Comparison of ENCODE assay signal across 22 cellular contexts in genomic region chr9:134266418-134266817, GRCh38.
"Had no signal": no experiment of that assay in that cellular context is flagged by ENCODE, and none has a peak within 500 bp of the region (broad histone marks: within the 10 kb centered on the region; RNA-seq: fewer than 3 reads in every experiment).

No MANE protein-coding gene starts in this region.

- H3K4me3 ChIP-seq: gastrocnemius medialis, lung, mucosa of descending colon, neural progenitor cell, prostate gland, skin epidermis, spleen, suprapubic skin, transverse colon had no signal

- H3K4me3 Mint-ChIP-seq: mesothelial cell of epicardium; naive thymus-derived CD4-positive, alpha-beta T cell; nephron; neural progenitor cell; stimulated activated memory B cell treated with anti-CD40 and anti-IgM and Interleukin-4, amounts not matched to agents 10 μg/mL and 1 μg/mL and 100 μg/mL, for 72 hours had no signal

- H3K9me3 Mint-ChIP-seq: mesothelial cell of epicardium; nephron; stimulated activated memory B cell treated with anti-CD40 and anti-IgM and Interleukin-4, amounts not matched to agents 10 μg/mL and 1 μg/mL and 100 μg/mL, for 72 hours had no signal

- H3K27ac ChIP-seq: epithelial cell of prostate, neural progenitor cell, prostate gland, skin epidermis, spleen, suprapubic skin, transverse colon had no signal

- DNase-seq: cortex of kidney; foreskin fibroblast; gastrocnemius medialis; head of caudate nucleus; mesenchymal stem cell; mucosa of descending colon; naive thymus-derived CD4-positive, alpha-beta T cell; spleen; stimulated activated CD4-positive, alpha-beta T cell treated with anti-CD3 and anti-CD28 coated beads, Interleukin-4, amount 100 ng/mL, for 4 hours; stimulated activated naive CD8-positive, alpha-beta T cell treated with anti-CD3 and anti-CD28 coated beads, Interleukin-15, Interleukin-2, amounts not matched to agents 100 U/mL and 50 U/mL, for 24 hours; transverse colon had no signal

- H3K4me1 ChIP-seq: prostate gland, suprapubic skin, transverse colon had no signal

- H3K36me3 ChIP-seq: gastrocnemius medialis, neural progenitor cell, prostate gland, spleen, suprapubic skin, transverse colon had no signal

- ATAC-seq: esophagus mucosa; gastrocnemius medialis; mucosa of descending colon; naive thymus-derived CD4-positive, alpha-beta T cell; stimulated activated memory B cell treated with anti-CD40 and anti-IgM and Interleukin-4, amounts not matched to agents 10 μg/mL and 1 μg/mL and 100 μg/mL, for 72 hours; stimulated activated naive CD8-positive, alpha-beta T cell treated with anti-CD3 and anti-CD28 coated beads, Interleukin-15, Interleukin-2, amounts not matched to agents 100 U/mL and 50 U/mL, for 24 hours had no signal

- H3K9me3 ChIP-seq: gastrocnemius medialis, mucosa of descending colon, prostate gland, spleen, suprapubic skin, transverse colon had no signal

- FAIRE-seq: keratinocyte had no signal

- H3K27ac Mint-ChIP-seq: mesothelial cell of epicardium; neural progenitor cell; stimulated activated memory B cell treated with anti-CD40 and anti-IgM and Interleukin-4, amounts not matched to agents 10 μg/mL and 1 μg/mL and 100 μg/mL, for 72 hours had no signal

- H3K36me3 Mint-ChIP-seq: mesothelial cell of epicardium; neural progenitor cell; stimulated activated memory B cell treated with anti-CD40 and anti-IgM and Interleukin-4, amounts not matched to agents 10 μg/mL and 1 μg/mL and 100 μg/mL, for 72 hours had no signal
